Comparison of ENCODE assay signal across 1 cellular context in the genomic region with DNA sequence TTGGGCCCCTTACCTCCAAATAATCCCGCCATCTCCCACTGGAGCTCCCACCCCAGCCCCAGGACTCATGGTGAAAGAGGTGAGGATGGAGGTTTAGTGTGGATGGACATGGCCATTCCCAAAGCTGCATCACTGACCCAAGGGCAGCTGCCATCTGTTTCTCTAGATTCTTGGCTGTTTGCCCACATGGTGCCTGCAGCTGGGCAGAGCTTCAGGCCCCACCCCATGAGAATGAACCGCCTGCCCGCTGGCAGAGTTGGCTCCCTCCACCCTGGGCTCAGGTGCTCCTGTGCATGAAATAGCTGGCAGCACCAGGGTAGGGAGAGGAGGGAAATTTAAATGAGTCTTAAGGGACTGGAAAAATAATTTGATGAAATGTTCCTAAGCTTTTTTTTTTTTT.
TF ChIP-seq lines count a peak whose summit lies in the region.

No MANE protein-coding gene starts in this region.

TF ChIP-seq in HepG2, 621 proteins besides CTCF, POLR2A, EP300 and RAD21 (continued from another document):
- TF ChIP-seq, protein P1, sequence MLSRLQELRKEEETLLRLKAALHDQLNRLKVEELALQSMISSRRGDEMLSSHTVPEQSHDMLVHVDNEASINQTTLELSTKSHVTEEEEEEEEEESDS (CRISPR knock-in tag; IDR thresholded peaks at IDR 0.05; ENCODE audit: borderline replicate concordance) = no peak
TF ChIP-seq in HepG2: peak in this region for 0.
